In genomic region chr17:21127508-21128077, GRCh38 we compare ENCODE assay signal across 1 cellular context.
TF ChIP-seq lines count a peak whose summit lies in the region.

No MANE protein-coding gene starts in this region.

TF ChIP-seq in GM12878, 131 proteins besides CTCF, POLR2A, EP300 and RAD21 (continued from another document):
- TF ChIP-seq, protein P1, sequence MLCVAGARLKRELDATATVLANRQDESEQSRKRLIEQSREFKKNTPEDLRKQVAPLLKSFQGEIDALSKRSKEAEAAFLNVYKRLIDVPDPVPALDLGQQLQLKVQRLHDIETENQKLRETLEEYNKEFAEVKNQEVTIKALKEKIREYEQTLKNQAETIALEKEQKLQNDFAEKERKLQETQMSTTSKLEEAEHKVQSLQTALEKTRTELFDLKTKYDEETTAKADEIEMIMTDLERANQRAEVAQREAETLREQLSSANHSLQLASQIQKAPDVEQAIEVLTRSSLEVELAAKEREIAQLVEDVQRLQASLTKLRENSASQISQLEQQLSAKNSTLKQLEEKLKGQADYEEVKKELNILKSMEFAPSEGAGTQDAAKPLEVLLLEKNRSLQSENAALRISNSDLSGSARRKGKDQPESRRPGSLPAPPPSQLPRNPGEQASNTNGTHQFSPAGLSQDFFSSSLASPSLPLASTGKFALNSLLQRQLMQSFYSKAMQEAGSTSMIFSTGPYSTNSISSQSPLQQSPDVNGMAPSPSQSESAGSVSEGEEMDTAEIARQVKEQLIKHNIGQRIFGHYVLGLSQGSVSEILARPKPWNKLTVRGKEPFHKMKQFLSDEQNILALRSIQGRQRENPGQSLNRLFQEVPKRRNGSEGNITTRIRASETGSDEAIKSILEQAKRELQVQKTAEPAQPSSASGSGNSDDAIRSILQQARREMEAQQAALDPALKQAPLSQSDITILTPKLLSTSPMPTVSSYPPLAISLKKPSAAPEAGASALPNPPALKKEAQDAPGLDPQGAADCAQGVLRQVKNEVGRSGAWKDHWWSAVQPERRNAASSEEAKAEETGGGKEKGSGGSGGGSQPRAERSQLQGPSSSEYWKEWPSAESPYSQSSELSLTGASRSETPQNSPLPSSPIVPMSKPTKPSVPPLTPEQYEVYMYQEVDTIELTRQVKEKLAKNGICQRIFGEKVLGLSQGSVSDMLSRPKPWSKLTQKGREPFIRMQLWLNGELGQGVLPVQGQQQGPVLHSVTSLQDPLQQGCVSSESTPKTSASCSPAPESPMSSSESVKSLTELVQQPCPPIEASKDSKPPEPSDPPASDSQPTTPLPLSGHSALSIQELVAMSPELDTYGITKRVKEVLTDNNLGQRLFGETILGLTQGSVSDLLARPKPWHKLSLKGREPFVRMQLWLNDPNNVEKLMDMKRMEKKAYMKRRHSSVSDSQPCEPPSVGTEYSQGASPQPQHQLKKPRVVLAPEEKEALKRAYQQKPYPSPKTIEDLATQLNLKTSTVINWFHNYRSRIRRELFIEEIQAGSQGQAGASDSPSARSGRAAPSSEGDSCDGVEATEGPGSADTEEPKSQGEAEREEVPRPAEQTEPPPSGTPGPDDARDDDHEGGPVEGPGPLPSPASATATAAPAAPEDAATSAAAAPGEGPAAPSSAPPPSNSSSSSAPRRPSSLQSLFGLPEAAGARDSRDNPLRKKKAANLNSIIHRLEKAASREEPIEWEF (IDR thresholded peaks at IDR 0.05; ENCODE audit: insufficient replicate concordance, low read depth, low read length), result no peak
- TF ChIP-seq TCF3 (IDR thresholded peaks at IDR 0.05; ENCODE audit: borderline replicate concordance, insufficient read depth, low read depth, low read length) (no peak), WRNIP1 (IDR thresholded peaks at IDR 0.05; ENCODE audit: borderline replicate concordance, low read depth, low read length) (no peak), DPF2 (IDR thresholded peaks at IDR 0.05) (0 out of 2 replicates have a peak, but pooled peaks have one; percentile 80), CBFB (IDR thresholded peaks at IDR 0.05; ENCODE audit: low read depth) (no peak), BRCA1 (IDR thresholded peaks at IDR 0.05; ENCODE audit: low read depth, low read length) (no peak), NR2C2 (IDR thresholded peaks at IDR 0.05; ENCODE audit: borderline replicate concordance, control insufficient read depth, insufficient read length, low read depth) (no peak), HCFC1 (IDR thresholded peaks at IDR 0.05; ENCODE audit: low read length) (no peak), ZBTB4 (CRISPR knock-in tag; IDR thresholded peaks at IDR 0.05) (no peak), CEBPZ (IDR thresholded peaks at IDR 0.05; ENCODE audit: low read depth, low read length) (no peak), NFYA (IDR thresholded peaks at IDR 0.05; ENCODE audit: borderline replicate concordance, low read depth, low read length) (no peak), USF1 (IDR thresholded peaks at IDR 0.05; ENCODE audit: borderline replicate concordance, extremely low read length, insufficient read depth, low read depth, low read length) (no peak), GATAD2B (conservative IDR thresholded peaks at IDR 0.05; ENCODE audit: low read depth) (no peak), CHD4 (IDR thresholded peaks at IDR 0.05) (no peak), RUNX3 (IDR thresholded peaks at IDR 0.05; ENCODE audit: low read length) (peak; percentile 2; the same call in 1 of the 2 replicates)
- TF ChIP-seq, protein P2, sequence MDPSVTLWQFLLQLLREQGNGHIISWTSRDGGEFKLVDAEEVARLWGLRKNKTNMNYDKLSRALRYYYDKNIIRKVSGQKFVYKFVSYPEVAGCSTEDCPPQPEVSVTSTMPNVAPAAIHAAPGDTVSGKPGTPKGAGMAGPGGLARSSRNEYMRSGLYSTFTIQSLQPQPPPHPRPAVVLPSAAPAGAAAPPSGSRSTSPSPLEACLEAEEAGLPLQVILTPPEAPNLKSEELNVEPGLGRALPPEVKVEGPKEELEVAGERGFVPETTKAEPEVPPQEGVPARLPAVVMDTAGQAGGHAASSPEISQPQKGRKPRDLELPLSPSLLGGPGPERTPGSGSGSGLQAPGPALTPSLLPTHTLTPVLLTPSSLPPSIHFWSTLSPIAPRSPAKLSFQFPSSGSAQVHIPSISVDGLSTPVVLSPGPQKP (IDR thresholded peaks at IDR 0.05; ENCODE audit: low read depth, low read length), result no peak
TF ChIP-seq in GM12878: peak in this region for 3.
